In the genomic region with DNA sequence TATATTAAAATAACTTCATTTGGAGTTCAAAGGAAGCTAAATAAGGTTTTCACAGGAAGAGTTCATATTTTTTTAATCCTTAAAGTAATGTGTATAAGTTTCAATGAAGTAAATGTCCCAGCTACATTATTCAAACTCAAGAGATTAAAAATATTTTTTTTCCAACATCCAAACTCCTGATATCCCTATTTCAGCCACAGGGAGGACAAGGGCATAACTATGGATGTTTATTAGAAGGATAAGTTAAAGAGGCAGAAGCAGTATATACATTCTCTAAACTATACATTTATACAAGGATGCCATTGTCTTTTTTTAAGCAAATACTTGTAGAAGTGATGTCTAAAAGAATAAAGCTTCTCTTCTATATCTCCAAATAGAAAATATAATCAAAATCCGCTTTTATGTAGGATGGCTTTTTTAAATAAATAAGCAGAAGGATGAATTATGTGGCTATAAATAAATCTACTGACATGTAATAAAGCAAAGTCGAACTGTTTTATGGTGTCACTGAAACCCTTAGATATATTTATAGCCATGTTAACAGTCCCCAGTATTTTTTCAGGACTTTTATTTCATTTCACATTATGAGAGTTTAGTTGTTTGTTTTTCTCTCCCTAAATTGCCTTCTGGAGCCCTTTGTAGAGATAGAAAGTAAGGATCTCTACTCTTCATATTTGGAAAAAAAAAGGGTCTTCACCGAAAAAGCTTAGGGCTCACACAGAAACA, we compare ENCODE assay signal across 1 cellular context.
TF ChIP-seq lines count a peak whose summit lies in the region.

No MANE protein-coding gene starts in this region.

TF ChIP-seq in HEK293, 187 proteins besides CTCF, POLR2A, EP300 and RAD21 (continued from another document):
- TF ChIP-seq, protein P1, sequence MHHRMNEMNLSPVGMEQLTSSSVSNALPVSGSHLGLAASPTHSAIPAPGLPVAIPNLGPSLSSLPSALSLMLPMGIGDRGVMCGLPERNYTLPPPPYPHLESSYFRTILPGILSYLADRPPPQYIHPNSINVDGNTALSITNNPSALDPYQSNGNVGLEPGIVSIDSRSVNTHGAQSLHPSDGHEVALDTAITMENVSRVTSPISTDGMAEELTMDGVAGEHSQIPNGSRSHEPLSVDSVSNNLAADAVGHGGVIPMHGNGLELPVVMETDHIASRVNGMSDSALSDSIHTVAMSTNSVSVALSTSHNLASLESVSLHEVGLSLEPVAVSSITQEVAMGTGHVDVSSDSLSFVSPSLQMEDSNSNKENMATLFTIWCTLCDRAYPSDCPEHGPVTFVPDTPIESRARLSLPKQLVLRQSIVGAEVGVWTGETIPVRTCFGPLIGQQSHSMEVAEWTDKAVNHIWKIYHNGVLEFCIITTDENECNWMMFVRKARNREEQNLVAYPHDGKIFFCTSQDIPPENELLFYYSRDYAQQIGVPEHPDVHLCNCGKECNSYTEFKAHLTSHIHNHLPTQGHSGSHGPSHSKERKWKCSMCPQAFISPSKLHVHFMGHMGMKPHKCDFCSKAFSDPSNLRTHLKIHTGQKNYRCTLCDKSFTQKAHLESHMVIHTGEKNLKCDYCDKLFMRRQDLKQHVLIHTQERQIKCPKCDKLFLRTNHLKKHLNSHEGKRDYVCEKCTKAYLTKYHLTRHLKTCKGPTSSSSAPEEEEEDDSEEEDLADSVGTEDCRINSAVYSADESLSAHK (tag by site-specific recombination; IDR thresholded peaks at IDR 0.05) = 0 out of 2 replicates have a peak, but pooled peaks have one; percentile 31
- peak; percentile 86 for TF ChIP-seq ZNF843 (tag by site-specific recombination; IDR thresholded peaks at IDR 0.05)
- TF ChIP-seq ZBTB8A (tag by site-specific recombination; IDR thresholded peaks at IDR 0.05) = peak; percentile 50; the same call in 1 of the 2 replicates
- TF ChIP-seq, protein P2, sequence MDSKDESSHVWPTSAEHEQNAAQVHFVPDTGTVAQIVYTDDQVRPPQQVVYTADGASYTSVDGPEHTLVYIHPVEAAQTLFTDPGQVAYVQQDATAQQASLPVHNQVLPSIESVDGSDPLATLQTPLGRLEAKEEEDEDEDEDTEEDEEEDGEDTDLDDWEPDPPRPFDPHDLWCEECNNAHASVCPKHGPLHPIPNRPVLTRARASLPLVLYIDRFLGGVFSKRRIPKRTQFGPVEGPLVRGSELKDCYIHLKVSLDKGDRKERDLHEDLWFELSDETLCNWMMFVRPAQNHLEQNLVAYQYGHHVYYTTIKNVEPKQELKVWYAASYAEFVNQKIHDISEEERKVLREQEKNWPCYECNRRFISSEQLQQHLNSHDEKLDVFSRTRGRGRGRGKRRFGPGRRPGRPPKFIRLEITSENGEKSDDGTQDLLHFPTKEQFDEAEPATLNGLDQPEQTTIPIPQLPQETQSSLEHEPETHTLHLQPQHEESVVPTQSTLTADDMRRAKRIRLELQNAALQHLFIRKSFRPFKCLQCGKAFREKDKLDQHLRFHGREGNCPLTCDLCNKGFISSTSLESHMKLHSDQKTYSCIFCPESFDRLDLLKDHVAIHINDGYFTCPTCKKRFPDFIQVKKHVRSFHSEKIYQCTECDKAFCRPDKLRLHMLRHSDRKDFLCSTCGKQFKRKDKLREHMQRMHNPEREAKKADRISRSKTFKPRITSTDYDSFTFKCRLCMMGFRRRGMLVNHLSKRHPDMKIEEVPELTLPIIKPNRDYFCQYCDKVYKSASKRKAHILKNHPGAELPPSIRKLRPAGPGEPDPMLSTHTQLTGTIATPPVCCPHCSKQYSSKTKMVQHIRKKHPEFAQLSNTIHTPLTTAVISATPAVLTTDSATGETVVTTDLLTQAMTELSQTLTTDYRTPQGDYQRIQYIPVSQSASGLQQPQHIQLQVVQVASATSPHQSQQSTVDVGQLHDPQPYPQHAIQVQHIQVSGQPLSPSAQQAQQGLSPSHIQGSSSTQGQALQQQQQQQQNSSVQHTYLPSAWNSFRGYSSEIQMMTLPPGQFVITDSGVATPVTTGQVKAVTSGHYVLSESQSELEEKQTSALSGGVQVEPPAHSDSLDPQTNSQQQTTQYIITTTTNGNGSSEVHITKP (tag by site-specific recombination; IDR thresholded peaks at IDR 0.05) = no peak
- TF ChIP-seq, protein P3, sequence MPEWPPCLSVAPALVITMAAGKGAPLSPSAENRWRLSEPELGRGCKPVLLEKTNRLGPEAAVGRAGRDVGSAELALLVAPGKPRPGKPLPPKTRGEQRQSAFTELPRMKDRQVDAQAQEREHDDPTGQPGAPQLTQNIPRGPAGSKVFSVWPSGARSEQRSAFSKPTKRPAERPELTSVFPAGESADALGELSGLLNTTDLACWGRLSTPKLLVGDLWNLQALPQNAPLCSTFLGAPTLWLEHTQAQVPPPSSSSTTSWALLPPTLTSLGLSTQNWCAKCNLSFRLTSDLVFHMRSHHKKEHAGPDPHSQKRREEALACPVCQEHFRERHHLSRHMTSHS (tag by site-specific recombination; IDR thresholded peaks at IDR 0.05) = no peak
- TF ChIP-seq TCF7L2 (IDR thresholded peaks at IDR 0.05; ENCODE audit: borderline replicate concordance, low read depth, low read length) = peak; percentile 46; the same call in 1 of the 2 replicates
- no peak for TF ChIP-seq GLIS1 (tag by site-specific recombination; IDR thresholded peaks at IDR 0.05)
- TF ChIP-seq, protein P4, sequence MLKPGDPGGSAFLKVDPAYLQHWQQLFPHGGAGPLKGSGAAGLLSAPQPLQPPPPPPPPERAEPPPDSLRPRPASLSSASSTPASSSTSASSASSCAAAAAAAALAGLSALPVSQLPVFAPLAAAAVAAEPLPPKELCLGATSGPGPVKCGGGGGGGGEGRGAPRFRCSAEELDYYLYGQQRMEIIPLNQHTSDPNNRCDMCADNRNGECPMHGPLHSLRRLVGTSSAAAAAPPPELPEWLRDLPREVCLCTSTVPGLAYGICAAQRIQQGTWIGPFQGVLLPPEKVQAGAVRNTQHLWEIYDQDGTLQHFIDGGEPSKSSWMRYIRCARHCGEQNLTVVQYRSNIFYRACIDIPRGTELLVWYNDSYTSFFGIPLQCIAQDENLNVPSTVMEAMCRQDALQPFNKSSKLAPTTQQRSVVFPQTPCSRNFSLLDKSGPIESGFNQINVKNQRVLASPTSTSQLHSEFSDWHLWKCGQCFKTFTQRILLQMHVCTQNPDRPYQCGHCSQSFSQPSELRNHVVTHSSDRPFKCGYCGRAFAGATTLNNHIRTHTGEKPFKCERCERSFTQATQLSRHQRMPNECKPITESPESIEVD (tag by site-specific recombination; IDR thresholded peaks at IDR 0.05) = peak; percentile 50
- TF ChIP-seq ZNF664 (tag by site-specific recombination; IDR thresholded peaks at IDR 0.05) = no peak
- TF ChIP-seq ZNF10 (tag by site-specific recombination; IDR thresholded peaks at IDR 0.05) = no peak
- TF ChIP-seq, protein P5, sequence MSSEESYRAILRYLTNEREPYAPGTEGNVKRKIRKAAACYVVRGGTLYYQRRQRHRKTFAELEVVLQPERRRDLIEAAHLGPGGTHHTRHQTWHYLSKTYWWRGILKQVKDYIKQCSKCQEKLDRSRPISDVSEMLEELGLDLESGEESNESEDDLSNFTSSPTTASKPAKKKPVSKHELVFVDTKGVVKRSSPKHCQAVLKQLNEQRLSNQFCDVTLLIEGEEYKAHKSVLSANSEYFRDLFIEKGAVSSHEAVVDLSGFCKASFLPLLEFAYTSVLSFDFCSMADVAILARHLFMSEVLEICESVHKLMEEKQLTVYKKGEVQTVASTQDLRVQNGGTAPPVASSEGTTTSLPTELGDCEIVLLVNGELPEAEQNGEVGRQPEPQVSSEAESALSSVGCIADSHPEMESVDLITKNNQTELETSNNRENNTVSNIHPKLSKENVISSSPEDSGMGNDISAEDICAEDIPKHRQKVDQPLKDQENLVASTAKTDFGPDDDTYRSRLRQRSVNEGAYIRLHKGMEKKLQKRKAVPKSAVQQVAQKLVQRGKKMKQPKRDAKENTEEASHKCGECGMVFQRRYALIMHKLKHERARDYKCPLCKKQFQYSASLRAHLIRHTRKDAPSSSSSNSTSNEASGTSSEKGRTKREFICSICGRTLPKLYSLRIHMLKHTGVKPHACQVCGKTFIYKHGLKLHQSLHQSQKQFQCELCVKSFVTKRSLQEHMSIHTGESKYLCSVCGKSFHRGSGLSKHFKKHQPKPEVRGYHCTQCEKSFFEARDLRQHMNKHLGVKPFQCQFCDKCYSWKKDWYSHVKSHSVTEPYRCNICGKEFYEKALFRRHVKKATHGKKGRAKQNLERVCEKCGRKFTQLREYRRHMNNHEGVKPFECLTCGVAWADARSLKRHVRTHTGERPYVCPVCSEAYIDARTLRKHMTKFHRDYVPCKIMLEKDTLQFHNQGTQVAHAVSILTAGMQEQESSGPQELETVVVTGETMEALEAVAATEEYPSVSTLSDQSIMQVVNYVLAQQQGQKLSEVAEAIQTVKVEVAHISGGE (tag by site-specific recombination; conservative IDR thresholded peaks at IDR 0.05; ENCODE audit: low read depth) = no peak
- TF ChIP-seq FEZF1 (tag by site-specific recombination; IDR thresholded peaks at IDR 0.05) = peak; percentile 84
- 0 out of 2 replicates have a peak, but pooled peaks have one; percentile 16 for TF ChIP-seq ZEB2 (tag by site-specific recombination; IDR thresholded peaks at IDR 0.05)
- TF ChIP-seq ZXDB (tag by site-specific recombination; IDR thresholded peaks at IDR 0.05) = 0 out of 2 replicates have a peak, but pooled peaks have one; percentile 20
